In genomic region chr2:11955314-11955713, GRCh38 we compare ENCODE assay signal across 16 cellular contexts.
DNase-seq lines count a peak whose midpoint lies in the region; ATAC-seq, FAIRE-seq and TF ChIP-seq lines count a peak whose summit lies in the region.
"Had no signal": no experiment of that assay in that cellular context is flagged by ENCODE, and none has a peak within 500 bp of the region (broad histone marks: within the 10 kb centered on the region; RNA-seq: fewer than 3 reads in every experiment).

No MANE protein-coding gene starts in this region.

- H3K27ac ChIP-seq in keratinocyte (ENCODE audit: control insufficient read depth, insufficient read depth, low read length) (no peak overlapping the region), gastroesophageal sphincter (no peak overlapping the region)
- H3K27ac ChIP-seq: ascending aorta, sigmoid colon, SJSA1 had no signal

- no peak for TF ChIP-seq POLR2A in gastroesophageal sphincter (IDR thresholded peaks at IDR 0.05)

- no peak overlapping the region for H3K9ac ChIP-seq in keratinocyte (ENCODE audit: control insufficient read depth, extremely low read depth, insufficient read depth, low read length)

- H3K4me3 ChIP-seq in keratinocyte (ENCODE audit: control insufficient read depth in 2 of 3, extremely low read depth in 1 of 3, insufficient read depth in 2 of 3, low read depth in 1 of 3, low read length in 3 of 3) (no peak overlapping the region), gastroesophageal sphincter (no peak overlapping the region)
- H3K4me3 ChIP-seq: ascending aorta, sigmoid colon, SJSA1 had no signal

- H3K79me2 ChIP-seq in keratinocyte (ENCODE audit: control insufficient read depth, insufficient read depth, low read length) = no peaks in the 10 kb centered on the region

- H3K9me1 ChIP-seq in keratinocyte (ENCODE audit: control insufficient read depth, extremely low read depth, insufficient read depth, low read length) = no peaks in the 10 kb centered on the region

- DNase-seq in AG09319 (ENCODE audit: extremely low read depth, low read depth) (peak; percentile 34), GM04503 (ENCODE audit: low read depth) (peak; percentile 47), RPMI7951 (ENCODE audit: low read depth) (peak; percentile 74), keratinocyte (ENCODE audit: low read depth, low spot score) (no peak), KBM-7 (no peak), cerebellar cortex (ENCODE audit: low spot score) (no peak)
- DNase-seq in activated CD4-positive, CD25-positive, alpha-beta regulatory T cell treated with anti-CD3 and anti-CD28 coated beads, Interleukin-2, amount 50 U/mL, for 72 hours = no peak
- DNase-seq: activated CD8-positive, alpha-beta T cell treated with anti-CD3 and anti-CD28 coated beads, Interleukin-2, amount 10 ng/mL, durations not matched to agents 7 days and 5 days; C1 segment of cervical spinal cord; DND-41; mesenchymal stem cell; NCI-H748 treated with DMSO at 0.1 percent for 48 hours; sigmoid colon had no signal

- dilution Hi-C loops in keratinocyte (cut with MboI; ENCODE audit: extremely low pct_ligation_motif_present, low sequenced_read_pairs) = no loop called here

- no peak for TF ChIP-seq CTCF in AG09319 (IDR thresholded peaks at IDR 0.05; ENCODE audit: low read depth, low read length)
- TF ChIP-seq CTCF in keratinocyte (optimal IDR thresholded peaks at IDR 0.05 in 1 of 3, IDR thresholded peaks at IDR 0.05 in 1 of 3, conservative IDR thresholded peaks at IDR 0.05 in 1 of 3; ENCODE audit: extremely low read depth in 1 of 3, insufficient read depth in 2 of 3, low read length in 3 of 3) = no peak
- TF ChIP-seq CTCF in gastroesophageal sphincter (IDR thresholded peaks at IDR 0.05) = no peak

- TF ChIP-seq EP300 in gastroesophageal sphincter (IDR thresholded peaks at IDR 0.05) = no peak

- peak; percentile 32 for FAIRE-seq in keratinocyte (lab: Jason Lieb, UNC)

- H3K36me3 ChIP-seq in keratinocyte (ENCODE audit: control insufficient read depth in 2 of 2, extremely low read depth in 1 of 2, insufficient read depth in 2 of 2, low read length in 2 of 2) (no peaks in the 10 kb centered on the region), gastroesophageal sphincter (no peaks in the 10 kb centered on the region)
- H3K36me3 ChIP-seq: ascending aorta, sigmoid colon, SJSA1 had no signal

- H3K9me3 ChIP-seq in keratinocyte (ENCODE audit: control insufficient read depth, low read depth, low read length) = no peaks in the 10 kb centered on the region
- H3K9me3 ChIP-seq in gastroesophageal sphincter = no peaks in the 10 kb centered on the region
- H3K9me3 ChIP-seq: ascending aorta, sigmoid colon, SJSA1 had no signal

- H3K4me1 ChIP-seq in keratinocyte (ENCODE audit: control insufficient read depth, extremely low read depth, insufficient read depth, low read length) (peaks cover 17% of the 10 kb centered on the region), gastroesophageal sphincter (no peaks in the 10 kb centered on the region)
- H3K4me1 ChIP-seq: ascending aorta, SJSA1 had no signal

- in situ Hi-C loops in KBM-7 (cut with MboI; ENCODE audit: low pct_unique_long_range_greater_than_20kb, low sequenced_read_pairs) = no loop called here

- H2AFZ ChIP-seq in keratinocyte (ENCODE audit: control insufficient read depth, low read length) = no peak overlapping the region

- peaks cover 3% of the 10 kb centered on the region for H3K27me3 ChIP-seq in keratinocyte (ENCODE audit: control insufficient read depth, extremely low read depth, insufficient read depth, low read length)
- H3K27me3 ChIP-seq in gastroesophageal sphincter = no peaks in the 10 kb centered on the region
- H3K27me3 ChIP-seq: ascending aorta, sigmoid colon had no signal

- 61 to 73% methylated on average over 2 of the region's 2 CpGs for WGBS in gastroesophageal sphincter (ENCODE audit: low coverage in 1 of 2), 2 donors

- H4K20me1 ChIP-seq in keratinocyte (ENCODE audit: control insufficient read depth, extremely low read depth, insufficient read depth, low read length) = no peaks in the 10 kb centered on the region

- no peak for ATAC-seq in gastroesophageal sphincter
- ATAC-seq: activated CD8-positive, alpha-beta T cell treated with anti-CD3 and anti-CD28 coated beads, Interleukin-2, amount 10 ng/mL, durations not matched to agents 7 days and 5 days had no signal

- H3K4me2 ChIP-seq in keratinocyte (ENCODE audit: control insufficient read depth, extremely low read depth, insufficient read depth, low read depth, low read length) = no peak overlapping the region

Comparison
In these comparisons a context has a peak if more than half of its experiments do, and no peak if none do; other contexts are left out.
1. DNase-seq: peak in AG09319 (single experiment), GM04503 (single experiment) and RPMI7951 (single experiment); none in keratinocyte (single experiment), activated CD4-positive, CD25-positive, alpha-beta regulatory T cell treated with anti-CD3 and anti-CD28 coated beads, Interleukin-2, amount 50 U/mL, for 72 hours (single experiment), KBM-7 (single experiment) and cerebellar cortex (single experiment).